27 cellular contexts compared by ENCODE assay signal in genomic region chr3:36505393-36505792, GRCh38.
DNase-seq lines count a peak whose midpoint lies in the region; ATAC-seq, FAIRE-seq and TF ChIP-seq lines count a peak whose summit lies in the region.
"Had no signal": no experiment of that assay in that cellular context is flagged by ENCODE, and none has a peak within 500 bp of the region (broad histone marks: within the 10 kb centered on the region; RNA-seq: fewer than 3 reads in every experiment).

No MANE protein-coding gene starts in this region.

- intact Hi-C loops in MCF 10A (cut with micrococcal nuclease) (no loop called here), mammary epithelial cell (cut with micrococcal nuclease) (no loop called here), K562 (cut with micrococcal nuclease) (no loop called here)

- no TSS peak for BruUV-seq in MCF 10A (replicated peaks; lab: Mats Ljungman, UMichigan)
- BruUV-seq in mammary epithelial cell (replicated peaks; lab: Mats Ljungman, UMichigan) = no TSS peak
- no TSS peak for BruUV-seq in K562 (replicated peaks; lab: Mats Ljungman, UMichigan)

- no peak overlapping the region for H3K4me3 ChIP-seq in mammary epithelial cell (replicated peaks in 1 of 3; ENCODE audit: insufficient read depth in 1 of 3, low read depth in 2 of 3, low read length in 3 of 3)
- H3K4me3 ChIP-seq in A549 = no peak overlapping the region
- H3K4me3 ChIP-seq in K562 = no peak overlapping the region
- no peak overlapping the region for H3K4me3 ChIP-seq in small intestine (ENCODE audit: low read depth in 1 of 2, low read length in 2 of 2)
- H3K4me3 ChIP-seq: BLaER1, GM12878 had no signal

- no peaks in the 10 kb centered on the region for H3K4me1 Mint-ChIP-seq in MCF 10A (ENCODE audit: insufficient read depth, unreplicated experiment)
- H3K4me1 Mint-ChIP-seq: CD4-positive, alpha-beta memory T cell; CD4-positive, CD25-positive, alpha-beta regulatory T cell; CD8-positive, alpha-beta memory T cell had no signal

- H2AFZ ChIP-seq in mammary epithelial cell (ENCODE audit: low read depth, low read length) (no peak overlapping the region), K562 (ENCODE audit: low read depth, low read length) (no peak overlapping the region)

- H3K36me3 ChIP-seq in mammary epithelial cell (ENCODE audit: insufficient read depth, low read length) = peaks cover 9% of the 10 kb centered on the region
- H3K36me3 ChIP-seq in K562 (ENCODE audit: control insufficient read depth, insufficient read depth, low read length) = no peaks in the 10 kb centered on the region
- H3K36me3 ChIP-seq in small intestine (ENCODE audit: control insufficient read depth in 2 of 2, insufficient read depth in 2 of 2, low read length in 2 of 2) = no peaks in the 10 kb centered on the region
- H3K36me3 ChIP-seq: BLaER1 had no signal

- H3K27ac ChIP-seq in mammary epithelial cell (ENCODE audit: insufficient read depth, low read depth, low read length) (no peak overlapping the region), A549 (no peak overlapping the region), K562 (ENCODE audit: extremely low read depth, low read depth, low read length) (no peak overlapping the region), small intestine (ENCODE audit: low read depth in 1 of 2, low read length in 1 of 2) (no peak overlapping the region)
- H3K27ac ChIP-seq: 22Rv1, BLaER1 had no signal

- H3K4me1 ChIP-seq in mammary epithelial cell (ENCODE audit: insufficient read depth, low read length) (no peaks in the 10 kb centered on the region), A549 (no peaks in the 10 kb centered on the region), K562 (replicated peaks in 1 of 2; ENCODE audit: control insufficient read depth in 2 of 2, insufficient read depth in 2 of 2, low read length in 2 of 2) (no peaks in the 10 kb centered on the region), small intestine (ENCODE audit: control insufficient read depth in 2 of 2, insufficient read depth in 1 of 2, low read depth in 1 of 2, low read length in 1 of 2) (no peaks in the 10 kb centered on the region)
- H3K4me1 ChIP-seq: BLaER1 had no signal

- in situ Hi-C loops in mammary epithelial cell (cut with MboI; ENCODE audit: low sequenced_read_pairs in 2 of 2) = no loop called here
- in situ Hi-C loops in K562 (cut with MboI) = no loop called here

- TF ChIP-seq POLR2A in A549 (IDR thresholded peaks at IDR 0.05; ENCODE audit: low read length) (no peak), K562 (conservative IDR thresholded peaks at IDR 0.05) (no peak)

- H3K36me3 Mint-ChIP-seq in MCF 10A (ENCODE audit: insufficient read depth, unreplicated experiment) = no peaks in the 10 kb centered on the region
- H3K36me3 Mint-ChIP-seq: CD4-positive, alpha-beta memory T cell; CD4-positive, CD25-positive, alpha-beta regulatory T cell; CD8-positive, alpha-beta memory T cell had no signal

- H4K20me1 ChIP-seq in mammary epithelial cell (ENCODE audit: insufficient read depth, low read length) (no peaks in the 10 kb centered on the region), K562 (replicated peaks; ENCODE audit: control insufficient read depth, insufficient read depth, low read length) (no peaks in the 10 kb centered on the region)
- H4K20me1 ChIP-seq: BLaER1 had no signal

- H3K9ac ChIP-seq in mammary epithelial cell (ENCODE audit: insufficient read depth, low read length) (no peak overlapping the region), K562 (ENCODE audit: insufficient read depth in 1 of 2, low read depth in 2 of 2, low read length in 2 of 2) (no peak overlapping the region)
- H3K9ac ChIP-seq: BLaER1 had no signal

- ATAC-seq in A549 (no peak), K562 (no peak), GM21737 (IDR thresholded peaks at IDR 0.05; ENCODE audit: unreplicated experiment) (no peak), GM19455 (IDR thresholded peaks at IDR 0.05; ENCODE audit: unreplicated experiment) (no peak)
- ATAC-seq: GM12878 had no signal

- no peak for TF ChIP-seq RAD21 in A549 (conservative IDR thresholded peaks at IDR 0.05 in 1 of 2, IDR thresholded peaks at IDR 0.05 in 1 of 2)
- no peak for TF ChIP-seq RAD21 in K562 (CRISPR knock-in tag; conservative IDR thresholded peaks at IDR 0.05 in 1 of 2, IDR thresholded peaks at IDR 0.05 in 1 of 2)

- peak overlapping the region; percentile 31 for H3K27ac Mint-ChIP-seq in MCF 10A (ENCODE audit: low read depth, unreplicated experiment)
- H3K27ac Mint-ChIP-seq: CD4-positive, alpha-beta memory T cell; CD4-positive, CD25-positive, alpha-beta regulatory T cell; CD8-positive, alpha-beta memory T cell had no signal

- H3K79me2 ChIP-seq in mammary epithelial cell (ENCODE audit: insufficient read depth, low read length) (no peaks in the 10 kb centered on the region), K562 (ENCODE audit: control insufficient read depth, insufficient read depth, low read length) (no peaks in the 10 kb centered on the region)

- H3K9me3 ChIP-seq in mammary epithelial cell (replicated peaks; ENCODE audit: insufficient read depth, low read length) (no peaks in the 10 kb centered on the region), A549 (no peaks in the 10 kb centered on the region), K562 (replicated peaks; ENCODE audit: control insufficient read depth, insufficient read depth, low read depth, low read length) (no peaks in the 10 kb centered on the region; the same call in 1 of the 2 replicates), small intestine (ENCODE audit: control insufficient read depth, low read depth) (no peaks in the 10 kb centered on the region)
- H3K9me3 ChIP-seq: BE2C had no signal

- H3K27me3 ChIP-seq in mammary epithelial cell (ENCODE audit: insufficient read depth, low read length) (no peaks in the 10 kb centered on the region), K562 (ENCODE audit: control insufficient read depth in 2 of 2, insufficient read depth in 2 of 2, low read length in 2 of 2) (no peaks in the 10 kb centered on the region), small intestine (ENCODE audit: control insufficient read depth in 2 of 2, insufficient read depth in 2 of 2, low read length in 2 of 2) (no peaks in the 10 kb centered on the region)
- H3K27me3 ChIP-seq: BE2C, BLaER1 had no signal

- dilution Hi-C loops in mammary epithelial cell (cut with HindIII; ENCODE audit: low sequenced_read_pairs) = no loop called here

- H3K4me3 Mint-ChIP-seq in MCF 10A (ENCODE audit: unreplicated experiment) = no peak overlapping the region
- H3K4me3 Mint-ChIP-seq: CD14-positive monocyte; CD4-positive, alpha-beta memory T cell; CD4-positive, CD25-positive, alpha-beta regulatory T cell; CD8-positive, alpha-beta memory T cell had no signal

- POLR2A ChIA-PET in MCF 10A (lab: Yijun Ruan, JAX) = interaction anchor here (0.6 kb wide), 1 partner anchor 47 kb away, joined by 3 read pairs; no protein-coding TSS in a partner anchor
- POLR2A ChIA-PET in A549 (lab: Yijun Ruan, JAX) = no interaction called here
- POLR2A ChIA-PET in K562 (lab: Yijun Ruan, JAX) = no interaction called here

- no peak for TF ChIP-seq EP300 in A549 (IDR thresholded peaks at IDR 0.05)
- no peak for TF ChIP-seq EP300 in K562 (IDR thresholded peaks at IDR 0.05; ENCODE audit: low read length)

- H3K4me2 ChIP-seq in mammary epithelial cell (ENCODE audit: insufficient read depth, low read depth, low read length) (no peak overlapping the region), A549 (no peak overlapping the region), K562 (ENCODE audit: insufficient read depth, low read length) (no peak overlapping the region)
- H3K4me2 ChIP-seq: BLaER1 had no signal

- H3K9me3 Mint-ChIP-seq in MCF 10A (ENCODE audit: unreplicated experiment) = no peaks in the 10 kb centered on the region

- FAIRE-seq in A549 (lab: Jason Lieb, UNC) (no peak), K562 (lab: Jason Lieb, UNC) (no peak), small intestine (lab: Jason Lieb, UNC) (peak; percentile 15)
- FAIRE-seq: GM12878, GM12892, GM18507 had no signal

- CTCF ChIA-PET in MCF 10A (lab: Yijun Ruan, JAX) = interaction anchor here (0.6 kb wide), 1 partner anchor 61 kb away, joined by 3 read pairs; no protein-coding TSS in a partner anchor
- CTCF ChIA-PET in mammary epithelial cell (lab: Charles Lee; ENCODE audit: low non-redundant PET) = no interaction called here
- CTCF ChIA-PET in A549 (lab: Yijun Ruan, JAX) = no interaction called here
- CTCF ChIA-PET in K562 (lab: Yijun Ruan, JAX; ENCODE audit: low intra/inter-chr PET ratio) = no interaction called here

- H3K27me3 Mint-ChIP-seq in MCF 10A (ENCODE audit: insufficient read depth, unreplicated experiment) = no peaks in the 10 kb centered on the region
- H3K27me3 Mint-ChIP-seq: CD4-positive, CD25-positive, alpha-beta regulatory T cell had no signal

- WGBS in mammary epithelial cell (ENCODE audit: low coverage, missing lambda C conversion rate) = 96% methylated on average over 2 of the region's 2 CpGs
- WGBS in A549 (ENCODE audit: missing lambda C conversion rate) = 39% methylated on average over 2 of the region's 2 CpGs
- WGBS in K562 (ENCODE audit: insufficient coverage, low coverage, missing lambda C conversion rate) = 0% methylated on average over 2 of the region's 2 CpGs
- WGBS in small intestine, 3 donors = 77 to 83% (median 83%) methylated on average over 2 of the region's 2 CpGs

- no peak for DNase-seq in MCF 10A (ENCODE audit: unreplicated experiment)
- no peak for DNase-seq in mammary epithelial cell
- no peak for DNase-seq in A549 (ENCODE audit: low read depth in 1 of 2, low spot score in 1 of 2)
- DNase-seq in K562 (ENCODE audit: extremely low read depth in 1 of 4, low spot score in 3 of 4) = no peak
- no peak for DNase-seq in small intestine
- DNase-seq: ACHN; BE2C; C1 segment of cervical spinal cord; CD4-positive, alpha-beta memory T cell; CD4-positive, CD25-positive, alpha-beta regulatory T cell; CD8-positive, alpha-beta memory T cell; COR-L47; DMS 273 treated with DMSO at 0.1 percent for 48 hours; DMS153; DMS53; DMS79; DND-41; EL; GDM1 had no signal

- H3K9me1 ChIP-seq in K562 (ENCODE audit: control insufficient read depth, insufficient read depth, low read length) = no peaks in the 10 kb centered on the region

- no peak for TF ChIP-seq CTCF in MCF 10A (IDR thresholded peaks at IDR 0.05; ENCODE audit: unreplicated experiment)
- TF ChIP-seq CTCF in mammary epithelial cell (conservative IDR thresholded peaks at IDR 0.05 in 1 of 2, IDR thresholded peaks at IDR 0.05 in 1 of 2; ENCODE audit: extremely low read depth in 1 of 2, insufficient read depth in 1 of 2, low read depth in 1 of 2, low read length in 2 of 2) = no peak
- TF ChIP-seq CTCF in A549 (IDR thresholded peaks at IDR 0.05) = no peak
- TF ChIP-seq CTCF in K562 (IDR thresholded peaks at IDR 0.05 in 2 of 3, conservative IDR thresholded peaks at IDR 0.05 in 1 of 3; ENCODE audit: insufficient read depth in 2 of 3, low read depth in 1 of 3, low read length in 3 of 3) = no peak

TF ChIP-seq in A549, 52 proteins besides CTCF, POLR2A, EP300 and RAD21:
- TF ChIP-seq ZSCAN20 (CRISPR knock-in tag; IDR thresholded peaks at IDR 0.05) = no peak
- TF ChIP-seq MAFK (IDR thresholded peaks at IDR 0.05; ENCODE audit: partially characterized antibody) = peak; percentile 59

TF ChIP-seq in K562, 482 proteins besides CTCF, POLR2A, EP300 and RAD21 (continues in another document):
- TF ChIP-seq MAFF (IDR thresholded peaks at IDR 0.05; ENCODE audit: low read length) = 0 out of 2 replicates have a peak, but pooled peaks have one; percentile 8
